Comparison of ENCODE assay signal across 17 cellular contexts in the genomic region with DNA sequence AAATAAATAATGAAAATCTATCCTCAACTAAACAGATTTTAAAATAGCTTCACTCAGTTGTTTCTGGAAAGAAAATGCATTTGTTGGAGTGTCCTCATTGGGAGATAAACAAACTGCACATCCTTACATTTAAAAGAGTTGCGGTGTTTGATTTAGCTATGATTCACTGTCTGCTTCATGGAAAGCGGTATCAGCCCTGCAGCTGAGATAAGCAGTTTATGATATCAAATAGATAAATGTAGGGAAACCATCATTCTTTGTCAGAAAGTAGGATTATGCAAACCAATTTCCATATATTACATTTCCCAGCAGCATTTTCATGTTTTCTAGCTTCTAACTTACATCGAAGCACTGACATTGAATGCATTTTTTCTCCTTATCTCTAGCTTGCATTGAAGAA.
DNase-seq lines count a peak whose midpoint lies in the region; ATAC-seq and TF ChIP-seq lines count a peak whose summit lies in the region.
"Had no signal": no experiment of that assay in that cellular context is flagged by ENCODE, and none has a peak within 500 bp of the region (broad histone marks: within the 10 kb centered on the region; RNA-seq: fewer than 3 reads in every experiment).

No MANE protein-coding gene starts in this region.

- H3K4me3 ChIP-seq in brain microvascular endothelial cell (ENCODE audit: low read depth, low read length) = no peak overlapping the region
- H3K4me3 ChIP-seq in smooth muscle cell = no peak overlapping the region
- H3K4me3 ChIP-seq: A549; BLaER1 treated with 17β-estradiol and CSF1 and Interleukin-3, amounts not matched to agents 10 nM and 100 nM had no signal

- no peak for ATAC-seq in HG02938 (IDR thresholded peaks at IDR 0.05; ENCODE audit: unreplicated experiment)
- ATAC-seq: A549; CD8-positive, alpha-beta T cell had no signal

- H3K4me1 ChIP-seq in smooth muscle cell (ENCODE audit: low read depth) = peaks cover 6% of the 10 kb centered on the region
- H3K4me1 ChIP-seq: A549; BLaER1 treated with 17β-estradiol and CSF1 and Interleukin-3, amounts not matched to agents 10 nM and 100 nM had no signal

- DNase-seq in DMS53 (lab: John Stamatoyannopoulos, UW) (peak; percentile 6), DMS53 treated with DMSO at 0.1 percent for 48 hours (lab: John Stamatoyannopoulos, UW; ENCODE audit: unreplicated experiment) (no peak), brain microvascular endothelial cell (peak; percentile 16), smooth muscle cell (lab: John Stamatoyannopoulos, UW; ENCODE audit: unreplicated experiment) (no peak), NCI-H748 treated with DMSO at 0.1 percent for 48 hours (lab: John Stamatoyannopoulos, UW) (no peak)
- DNase-seq: AML-193; Caco-2; Calu3; CD4-positive, alpha-beta T cell; CD8-positive, alpha-beta T cell; DMS79 treated with DMSO at 0.1 percent for 48 hours; GF-D8 had no signal

- H3K79me2 ChIP-seq in smooth muscle cell (ENCODE audit: low read depth) = no peaks in the 10 kb centered on the region

- 42% methylated on average over 3 of the region's 3 CpGs for WGBS in smooth muscle cell (ENCODE audit: low lambda C conversion rate)

- H2AFZ ChIP-seq in smooth muscle cell (ENCODE audit: low read depth) = peak overlapping the region; percentile 47

- H3K36me3 ChIP-seq in brain microvascular endothelial cell (replicated peaks) (no peaks in the 10 kb centered on the region), smooth muscle cell (ENCODE audit: low read depth) (no peaks in the 10 kb centered on the region)
- H3K36me3 ChIP-seq: BLaER1 treated with 17β-estradiol and CSF1 and Interleukin-3, amounts not matched to agents 10 nM and 100 nM had no signal

- TF ChIP-seq CTCF in brain microvascular endothelial cell (IDR thresholded peaks at IDR 0.05; ENCODE audit: low read depth, low read length, missing control alignments) (no peak), smooth muscle cell (IDR thresholded peaks at IDR 0.05; ENCODE audit: borderline replicate concordance, insufficient read depth, poor library complexity, severe bottlenecking) (no peak)

- H3K27me3 ChIP-seq in brain microvascular endothelial cell (replicated peaks) = no peaks in the 10 kb centered on the region
- H3K27me3 ChIP-seq in smooth muscle cell (ENCODE audit: low read depth) = no peaks in the 10 kb centered on the region
- H3K27me3 ChIP-seq: BLaER1 treated with 17β-estradiol and CSF1 and Interleukin-3, amounts not matched to agents 10 nM and 100 nM had no signal

- no peaks in the 10 kb centered on the region for H3F3A ChIP-seq in smooth muscle cell (ENCODE audit: low read depth)

- H3K9ac ChIP-seq in smooth muscle cell (ENCODE audit: low read depth) = no peak overlapping the region
- H3K9ac ChIP-seq: BLaER1 treated with 17β-estradiol and CSF1 and Interleukin-3, amounts not matched to agents 10 nM and 100 nM had no signal

- H3K9me3 ChIP-seq in smooth muscle cell (replicated peaks; ENCODE audit: low read depth) = peaks cover 3% of the 10 kb centered on the region

- H3K4me2 ChIP-seq in smooth muscle cell = peak overlapping the region; percentile 28
- H3K4me2 ChIP-seq: A549; BLaER1 treated with 17β-estradiol and CSF1 and Interleukin-3, amounts not matched to agents 10 nM and 100 nM had no signal

- no peaks in the 10 kb centered on the region for H4K20me1 ChIP-seq in smooth muscle cell (ENCODE audit: low read depth)
- H4K20me1 ChIP-seq: BLaER1 treated with 17β-estradiol and CSF1 and Interleukin-3, amounts not matched to agents 10 nM and 100 nM had no signal

- in situ Hi-C loops in brain microvascular endothelial cell (cut with HindIII; ENCODE audit: low pct_ligation_motif_present, low sequenced_read_pairs) = no loop called here

- H3K27ac ChIP-seq in brain microvascular endothelial cell (no peak overlapping the region), smooth muscle cell (ENCODE audit: low read depth) (no peak overlapping the region)
- H3K27ac ChIP-seq: 22Rv1; A549; BLaER1 treated with 17β-estradiol and CSF1 and Interleukin-3, amounts not matched to agents 10 nM and 100 nM; C4-2B had no signal

Comparison
In these comparisons a context has a peak if more than half of its experiments do, and no peak if none do; other contexts are left out.
1. DNase-seq: peak in DMS53 (single experiment) and brain microvascular endothelial cell (single experiment); none in DMS53 treated with DMSO at 0.1 percent for 48 hours (single experiment), smooth muscle cell (single experiment) and NCI-H748 treated with DMSO at 0.1 percent for 48 hours (single experiment).